Comparison of ENCODE assay signal across 1 cellular context in genomic region chr11:1157645-1158591, GRCh38.
TF ChIP-seq lines count a peak whose summit lies in the region.

TSS of gene MUC5AC (plus strand) at chr11:1157953. CDS start at chr11:1158000, 47 bp downstream.

TF ChIP-seq in GM23338, 12 proteins besides CTCF, POLR2A, EP300 and RAD21 (continued from another document):
- TF ChIP-seq ZNF114 (CRISPR knock-in tag; IDR thresholded peaks at IDR 0.05): no peak
- no peak for TF ChIP-seq CREB1 (CRISPR knock-in tag; IDR thresholded peaks at IDR 0.05; ENCODE audit: low read depth)
- no peak for TF ChIP-seq ZNF462 (CRISPR knock-in tag; IDR thresholded peaks at IDR 0.05)
